In the genomic region with DNA sequence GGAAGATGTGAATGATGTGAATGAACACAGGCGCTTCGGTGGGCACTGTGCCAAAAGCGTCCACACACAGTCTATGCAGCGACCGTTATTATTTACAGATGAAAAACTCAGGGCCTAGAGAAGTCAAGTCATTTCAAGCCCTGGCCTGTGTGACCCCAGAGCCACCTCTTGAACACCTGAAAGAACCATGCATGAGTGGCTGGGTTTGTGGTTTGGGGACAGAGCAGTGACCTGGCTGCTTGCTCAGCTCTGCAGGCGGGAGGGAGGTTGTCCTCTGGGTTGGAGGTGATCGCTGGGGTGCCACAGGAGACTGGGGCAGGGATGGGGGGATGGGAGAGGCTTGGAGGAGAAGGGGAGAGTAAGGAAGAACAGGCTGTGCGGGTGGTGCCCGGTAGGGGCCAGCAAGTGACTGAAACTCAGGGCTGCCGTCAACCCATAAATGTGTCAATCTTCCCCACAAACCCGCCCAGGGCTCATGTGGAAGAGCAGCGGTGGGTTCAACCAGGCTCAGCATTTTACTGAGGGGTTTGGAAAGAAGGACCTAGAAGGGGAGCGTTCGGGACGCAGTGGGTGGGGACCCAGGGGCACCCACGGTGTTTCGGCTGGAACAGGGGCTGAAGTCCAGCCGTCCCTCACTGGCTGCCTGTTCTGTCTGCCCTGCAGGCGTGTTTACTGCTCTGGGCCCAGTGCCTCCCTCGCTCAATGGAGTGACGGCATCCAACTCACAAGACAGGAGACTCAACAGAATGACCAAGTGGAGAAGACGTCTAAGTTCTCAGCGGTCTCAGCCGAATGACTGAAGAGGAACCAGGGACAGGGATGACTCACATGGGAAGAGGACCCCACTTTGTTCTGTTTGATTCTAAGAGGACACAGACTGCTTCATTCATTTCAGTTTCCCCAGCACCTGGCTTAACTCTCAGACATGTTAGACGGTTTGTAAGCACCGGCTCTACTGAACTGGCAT, we compare ENCODE assay signal across 1 cellular context.
TF ChIP-seq lines count a peak whose summit lies in the region.

No MANE protein-coding gene starts in this region.

TF ChIP-seq in GM12878, 131 proteins besides CTCF, POLR2A, EP300 and RAD21 (continued from another document):
- TF ChIP-seq, protein P1, sequence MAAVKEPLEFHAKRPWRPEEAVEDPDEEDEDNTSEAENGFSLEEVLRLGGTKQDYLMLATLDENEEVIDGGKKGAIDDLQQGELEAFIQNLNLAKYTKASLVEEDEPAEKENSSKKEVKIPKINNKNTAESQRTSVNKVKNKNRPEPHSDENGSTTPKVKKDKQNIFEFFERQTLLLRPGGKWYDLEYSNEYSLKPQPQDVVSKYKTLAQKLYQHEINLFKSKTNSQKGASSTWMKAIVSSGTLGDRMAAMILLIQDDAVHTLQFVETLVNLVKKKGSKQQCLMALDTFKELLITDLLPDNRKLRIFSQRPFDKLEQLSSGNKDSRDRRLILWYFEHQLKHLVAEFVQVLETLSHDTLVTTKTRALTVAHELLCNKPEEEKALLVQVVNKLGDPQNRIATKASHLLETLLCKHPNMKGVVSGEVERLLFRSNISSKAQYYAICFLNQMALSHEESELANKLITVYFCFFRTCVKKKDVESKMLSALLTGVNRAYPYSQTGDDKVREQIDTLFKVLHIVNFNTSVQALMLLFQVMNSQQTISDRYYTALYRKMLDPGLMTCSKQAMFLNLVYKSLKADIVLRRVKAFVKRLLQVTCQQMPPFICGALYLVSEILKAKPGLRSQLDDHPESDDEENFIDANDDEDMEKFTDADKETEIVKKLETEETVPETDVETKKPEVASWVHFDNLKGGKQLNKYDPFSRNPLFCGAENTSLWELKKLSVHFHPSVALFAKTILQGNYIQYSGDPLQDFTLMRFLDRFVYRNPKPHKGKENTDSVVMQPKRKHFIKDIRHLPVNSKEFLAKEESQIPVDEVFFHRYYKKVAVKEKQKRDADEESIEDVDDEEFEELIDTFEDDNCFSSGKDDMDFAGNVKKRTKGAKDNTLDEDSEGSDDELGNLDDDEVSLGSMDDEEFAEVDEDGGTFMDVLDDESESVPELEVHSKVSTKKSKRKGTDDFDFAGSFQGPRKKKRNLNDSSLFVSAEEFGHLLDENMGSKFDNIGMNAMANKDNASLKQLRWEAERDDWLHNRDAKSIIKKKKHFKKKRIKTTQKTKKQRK (IDR thresholded peaks at IDR 0.05; ENCODE audit: low read depth, low read length) = no peak
- TF ChIP-seq RFX5 (IDR thresholded peaks at IDR 0.05; ENCODE audit: low read depth, low read length) (no peak), RAD51 (IDR thresholded peaks at IDR 0.05) (no peak), CEBPB (IDR thresholded peaks at IDR 0.05; ENCODE audit: borderline replicate concordance in 1 of 2, low read depth in 2 of 2, low read length in 2 of 2) (peak in 1 of 2 experiments; percentile 77; a peak in 2 of 4 replicates), CREB1 (IDR thresholded peaks at IDR 0.05; ENCODE audit: low read depth) (peak; percentile 72), MXI1 (IDR thresholded peaks at IDR 0.05; ENCODE audit: low read depth, low read length) (no peak), POLR2AphosphoS5 (IDR thresholded peaks at IDR 0.05; ENCODE audit: low read length) (no peak), PAX5 (IDR thresholded peaks at IDR 0.05; ENCODE audit: borderline replicate concordance, low read depth, low read length) (peak; percentile 90), FOXK2 (IDR thresholded peaks at IDR 0.05) (peak; percentile 15; the same call in 1 of the 2 replicates), SP1 (IDR thresholded peaks at IDR 0.05; ENCODE audit: low read depth, low read length) (peak; percentile 70), POU2F2 (IDR thresholded peaks at IDR 0.05; ENCODE audit: borderline replicate concordance, low read depth, low read length) (no peak), NFYA (IDR thresholded peaks at IDR 0.05; ENCODE audit: borderline replicate concordance, low read depth, low read length) (no peak), NFXL1 (IDR thresholded peaks at IDR 0.05; ENCODE audit: borderline replicate concordance) (no peak), TCF3 (IDR thresholded peaks at IDR 0.05; ENCODE audit: borderline replicate concordance, insufficient read depth, low read depth, low read length) (peak; percentile 77; the same call in 1 of the 2 replicates), MYB (IDR thresholded peaks at IDR 0.05; ENCODE audit: borderline replicate concordance, low read depth, low read length) (no peak)
- TF ChIP-seq, protein P2, sequence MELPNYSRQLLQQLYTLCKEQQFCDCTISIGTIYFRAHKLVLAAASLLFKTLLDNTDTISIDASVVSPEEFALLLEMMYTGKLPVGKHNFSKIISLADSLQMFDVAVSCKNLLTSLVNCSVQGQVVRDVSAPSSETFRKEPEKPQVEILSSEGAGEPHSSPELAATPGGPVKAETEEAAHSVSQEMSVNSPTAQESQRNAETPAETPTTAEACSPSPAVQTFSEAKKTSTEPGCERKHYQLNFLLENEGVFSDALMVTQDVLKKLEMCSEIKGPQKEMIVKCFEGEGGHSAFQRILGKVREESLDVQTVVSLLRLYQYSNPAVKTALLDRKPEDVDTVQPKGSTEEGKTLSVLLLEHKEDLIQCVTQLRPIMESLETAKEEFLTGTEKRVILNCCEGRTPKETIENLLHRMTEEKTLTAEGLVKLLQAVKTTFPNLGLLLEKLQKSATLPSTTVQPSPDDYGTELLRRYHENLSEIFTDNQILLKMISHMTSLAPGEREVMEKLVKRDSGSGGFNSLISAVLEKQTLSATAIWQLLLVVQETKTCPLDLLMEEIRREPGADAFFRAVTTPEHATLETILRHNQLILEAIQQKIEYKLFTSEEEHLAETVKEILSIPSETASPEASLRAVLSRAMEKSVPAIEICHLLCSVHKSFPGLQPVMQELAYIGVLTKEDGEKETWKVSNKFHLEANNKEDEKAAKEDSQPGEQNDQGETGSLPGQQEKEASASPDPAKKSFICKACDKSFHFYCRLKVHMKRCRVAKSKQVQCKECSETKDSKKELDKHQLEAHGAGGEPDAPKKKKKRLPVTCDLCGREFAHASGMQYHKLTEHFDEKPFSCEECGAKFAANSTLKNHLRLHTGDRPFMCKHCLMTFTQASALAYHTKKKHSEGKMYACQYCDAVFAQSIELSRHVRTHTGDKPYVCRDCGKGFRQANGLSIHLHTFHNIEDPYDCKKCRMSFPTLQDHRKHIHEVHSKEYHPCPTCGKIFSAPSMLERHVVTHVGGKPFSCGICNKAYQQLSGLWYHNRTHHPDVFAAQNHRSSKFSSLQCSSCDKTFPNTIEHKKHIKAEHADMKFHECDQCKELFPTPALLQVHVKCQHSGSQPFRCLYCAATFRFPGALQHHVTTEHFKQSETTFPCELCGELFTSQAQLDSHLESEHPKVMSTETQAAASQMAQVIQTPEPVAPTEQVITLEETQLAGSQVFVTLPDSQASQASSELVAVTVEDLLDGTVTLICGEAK (IDR thresholded peaks at IDR 0.05; ENCODE audit: borderline replicate concordance) = no peak
- TF ChIP-seq, protein P3, sequence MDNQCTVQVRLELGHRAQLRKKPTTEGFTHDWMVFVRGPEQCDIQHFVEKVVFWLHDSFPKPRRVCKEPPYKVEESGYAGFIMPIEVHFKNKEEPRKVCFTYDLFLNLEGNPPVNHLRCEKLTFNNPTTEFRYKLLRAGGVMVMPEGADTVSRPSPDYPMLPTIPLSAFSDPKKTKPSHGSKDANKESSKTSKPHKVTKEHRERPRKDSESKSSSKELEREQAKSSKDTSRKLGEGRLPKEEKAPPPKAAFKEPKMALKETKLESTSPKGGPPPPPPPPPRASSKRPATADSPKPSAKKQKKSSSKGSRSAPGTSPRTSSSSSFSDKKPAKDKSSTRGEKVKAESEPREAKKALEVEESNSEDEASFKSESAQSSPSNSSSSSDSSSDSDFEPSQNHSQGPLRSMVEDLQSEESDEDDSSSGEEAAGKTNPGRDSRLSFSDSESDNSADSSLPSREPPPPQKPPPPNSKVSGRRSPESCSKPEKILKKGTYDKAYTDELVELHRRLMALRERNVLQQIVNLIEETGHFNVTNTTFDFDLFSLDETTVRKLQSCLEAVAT (IDR thresholded peaks at IDR 0.05) = no peak
